ENCODE assay signal across 18 cellular contexts in genomic region chr18:24704921-24705620, GRCh38.
DNase-seq lines count a peak whose midpoint lies in the region; ATAC-seq, FAIRE-seq and TF ChIP-seq lines count a peak whose summit lies in the region.
"Had no signal": no experiment of that assay in that cellular context is flagged by ENCODE, and none has a peak within 500 bp of the region (broad histone marks: within the 10 kb centered on the region; RNA-seq: fewer than 3 reads in every experiment).

No MANE protein-coding gene starts in this region.

- TF ChIP-seq RAD21 in IMR-90 (IDR thresholded peaks at IDR 0.05; ENCODE audit: low read length), result no peak

- WGBS in IMR-90 (ENCODE audit: extremely low coverage in 2 of 2, insufficient read length in 1 of 2), 2 experiments, result 0% methylated on average over 2 of the region's 7 CpGs; no CpG with 5 or more reads in 1 of the 2 experiments

- no peaks in the 10 kb centered on the region for H3K36me3 Mint-ChIP-seq in activated T-helper 2 cell treated with anti-CD3 and anti-CD28 coated beads, Interferon-gamma antibody, Interleukin-2, Interleukin-4, amounts not matched to agents 10 μg/mL and 5 μg/mL and 100 μg/mL, durations not matched to agents 14 hours and 24 hours and 36 hours (ENCODE audit: low read depth)
- H3K36me3 Mint-ChIP-seq: natural killer cell; stimulated activated memory B cell treated with anti-CD40 and anti-IgM and Interleukin-4, amounts not matched to agents 10 μg/mL and 1 μg/mL and 100 μg/mL, for 72 hours had no signal

- POLR2A ChIA-PET in BJ (lab: Charles Lee) (interaction anchor here (0.6 kb wide), 3 partner anchors 9 to 1315 kb away, joined by 3 to 4 read pairs (median 4); no protein-coding TSS in a partner anchor), IMR-90 (lab: Charles Lee; ENCODE audit: unreplicated experiment) (interaction anchor here (1.1 kb wide), 1 partner anchor 49 kb away, joined by 8 read pairs; no protein-coding TSS in a partner anchor)

- H2BK5ac ChIP-seq in IMR-90 (ENCODE audit: low read depth, low read length, poor library complexity, severe bottlenecking), result peak overlapping the region; percentile 75

- peak overlapping the region; percentile 57 for H4K5ac ChIP-seq in IMR-90 (ENCODE audit: low read depth, low read length)

- H3K79me1 ChIP-seq in IMR-90 (ENCODE audit: low read depth in 1 of 2, low read length in 2 of 2), result no peaks in the 10 kb centered on the region

- H3K36me3 ChIP-seq in BJ (ENCODE audit: control insufficient read depth, insufficient read depth, low read length) (no peaks in the 10 kb centered on the region), IMR-90 (ENCODE audit: control insufficient read depth, insufficient read depth, low read length) (no peaks in the 10 kb centered on the region)
- H3K36me3 ChIP-seq: upper lobe of left lung had no signal

- dilution Hi-C loops in IMR-90 (cut with HindIII; ENCODE audit: low sequenced_read_pairs, unreplicated experiment), result no loop called here

- peak overlapping the region; percentile 84; the same call in 2 of the 3 replicates for H2BK15ac ChIP-seq in IMR-90 (ENCODE audit: low read depth, low read length)

- peak overlapping the region; percentile 81 for H3K27ac ChIP-seq in IMR-90 (ENCODE audit: insufficient read depth, low read length)
- H3K27ac ChIP-seq: upper lobe of left lung had no signal

- H3K9ac ChIP-seq in IMR-90 (ENCODE audit: low read depth, low read length), result peak overlapping the region; percentile 14; the same call in 1 of the 2 replicates

- CTCF ChIA-PET in BJ (lab: Yijun Ruan, JAX) (interaction anchor here (0.8 to 1.7 kb wide), 3 partner anchors 22 to 93 kb away, joined by 3 read pairs; no protein-coding TSS in a partner anchor), IMR-90 (lab: Yijun Ruan, JAX) (interaction anchor here (0.5 to 2.0 kb wide), 3 partner anchors 27 to 109 kb away, joined by 3 to 6 read pairs (median 3); no protein-coding TSS in a partner anchor)

- peak overlapping the region; percentile 98 for H3K4ac ChIP-seq in IMR-90 (ENCODE audit: low read depth, low read length)

- H3K56ac ChIP-seq in IMR-90 (ENCODE audit: extremely low read depth, insufficient read depth, low read length), result peak overlapping the region; percentile 91; the same call in 1 of the 2 replicates

- peak overlapping the region; percentile 88 for H2AK5ac ChIP-seq in IMR-90 (ENCODE audit: low read depth, low read length)

- H3K27ac Mint-ChIP-seq in activated T-helper 2 cell treated with anti-CD3 and anti-CD28 coated beads, Interferon-gamma antibody, Interleukin-2, Interleukin-4, amounts not matched to agents 10 μg/mL and 5 μg/mL and 100 μg/mL, durations not matched to agents 14 hours and 24 hours and 36 hours, result no peak overlapping the region
- H3K27ac Mint-ChIP-seq: natural killer cell; stimulated activated memory B cell treated with anti-CD40 and anti-IgM and Interleukin-4, amounts not matched to agents 10 μg/mL and 1 μg/mL and 100 μg/mL, for 72 hours had no signal

- peak; percentile 97 for ATAC-seq in IMR-90 (ENCODE audit: low read depth)
- no peak for ATAC-seq in GM21367 (IDR thresholded peaks at IDR 0.05; ENCODE audit: unreplicated experiment)
- ATAC-seq: HCT116; natural killer cell; right cardiac atrium; stimulated activated memory B cell treated with anti-CD40 and anti-IgM and Interleukin-4, amounts not matched to agents 10 μg/mL and 1 μg/mL and 100 μg/mL, for 72 hours had no signal

- in situ Hi-C loops in IMR-90 (cut with MboI; ENCODE audit: low sequenced_read_pairs), result no loop called here

- H3K4me3 Mint-ChIP-seq in activated T-helper 2 cell treated with anti-CD3 and anti-CD28 coated beads, Interferon-gamma antibody, Interleukin-2, Interleukin-4, amounts not matched to agents 10 μg/mL and 5 μg/mL and 100 μg/mL, durations not matched to agents 14 hours and 24 hours and 36 hours (ENCODE audit: low read depth), result no peak overlapping the region
- H3K4me3 Mint-ChIP-seq: natural killer cell; stimulated activated memory B cell treated with anti-CD40 and anti-IgM and Interleukin-4, amounts not matched to agents 10 μg/mL and 1 μg/mL and 100 μg/mL, for 72 hours had no signal

- peak overlapping the region; percentile 98 for H2BK20ac ChIP-seq in IMR-90 (ENCODE audit: low read depth, low read length)

- intact Hi-C loops in IMR-90 (cut with micrococcal nuclease), result loop anchor here (2.0 kb wide), 1 partner anchor 28 kb away; no protein-coding TSS in a partner anchor
- intact Hi-C loops in activated T-helper 2 cell treated with anti-CD3 and anti-CD28 coated beads, Interferon-gamma antibody, Interleukin-2, Interleukin-4, amounts not matched to agents 10 μg/mL and 5 μg/mL and 100 μg/mL, durations not matched to agents 14 hours and 24 hours and 36 hours (cut with micrococcal nuclease), result no loop called here

- FAIRE-seq in TTC549 (lab: Jason Lieb, UNC), result peak; percentile 98
- FAIRE-seq: GM18507, HTR-8/SVneo had no signal

- H3K9me1 ChIP-seq in IMR-90 (ENCODE audit: insufficient read depth, low read length), result peaks cover 8% of the 10 kb centered on the region; the same call in 1 of the 2 replicates

- peaks cover 5% of the 10 kb centered on the region; the same call in 1 of the 2 replicates for H4K20me1 ChIP-seq in IMR-90 (ENCODE audit: insufficient read depth, low read length)

- no TSS peak for BruUV-seq in IMR-90 (replicated peaks; lab: Mats Ljungman, UMichigan)

- no peaks in the 10 kb centered on the region for H3K4me1 Mint-ChIP-seq in activated T-helper 2 cell treated with anti-CD3 and anti-CD28 coated beads, Interferon-gamma antibody, Interleukin-2, Interleukin-4, amounts not matched to agents 10 μg/mL and 5 μg/mL and 100 μg/mL, durations not matched to agents 14 hours and 24 hours and 36 hours (ENCODE audit: low read depth)
- H3K4me1 Mint-ChIP-seq: natural killer cell; stimulated activated memory B cell treated with anti-CD40 and anti-IgM and Interleukin-4, amounts not matched to agents 10 μg/mL and 1 μg/mL and 100 μg/mL, for 72 hours had no signal

- peaks cover 5% of the 10 kb centered on the region for H3K27me3 Mint-ChIP-seq in activated T-helper 2 cell treated with anti-CD3 and anti-CD28 coated beads, Interferon-gamma antibody, Interleukin-2, Interleukin-4, amounts not matched to agents 10 μg/mL and 5 μg/mL and 100 μg/mL, durations not matched to agents 14 hours and 24 hours and 36 hours (ENCODE audit: low read depth)

- H3K23ac ChIP-seq in IMR-90 (ENCODE audit: low read depth, low read length), result peak overlapping the region; percentile 97

- peak overlapping the region; percentile 75 for H2AFZ ChIP-seq in IMR-90 (replicated peaks; ENCODE audit: low read length, poor library complexity)

- H3K18ac ChIP-seq in IMR-90 (ENCODE audit: low read depth, low read length), result peak overlapping the region; percentile 61

- peaks cover 8% of the 10 kb centered on the region for H3K9me3 ChIP-seq in IMR-90 (ENCODE audit: control insufficient read depth, insufficient read depth, low read length)

- peak overlapping the region; percentile 99 for H2BK120ac ChIP-seq in IMR-90 (ENCODE audit: low read depth, low read length)

- H3K27me3 ChIP-seq in BJ (ENCODE audit: control insufficient read depth, insufficient read depth, low read length), result no peaks in the 10 kb centered on the region
- no peaks in the 10 kb centered on the region for H3K27me3 ChIP-seq in IMR-90 (ENCODE audit: control insufficient read depth, insufficient read depth, low read length)
- H3K27me3 ChIP-seq: upper lobe of left lung had no signal

- peak overlapping the region; percentile 21 for H2AK9ac ChIP-seq in IMR-90 (replicated peaks; ENCODE audit: low read depth, low read length, poor library complexity)

- peak overlapping the region; percentile 42 for H3K4me2 ChIP-seq in IMR-90 (ENCODE audit: low read depth, low read length)

- peak; percentile 98 for DNase-seq in BJ (ENCODE audit: low read depth)
- DNase-seq in IMR-90, result peak; percentile 94
- peak; percentile 23 for DNase-seq in mucosa of gallbladder (ENCODE audit: low spot score)
- no peak for DNase-seq in hepatic stellate cell (ENCODE audit: low spot score)
- no peak for DNase-seq in activated T-helper 2 cell treated with anti-CD3 and anti-CD28 coated beads, Interferon-gamma antibody, Interleukin-2, Interleukin-4, amounts not matched to agents 10 μg/mL and 5 μg/mL and 100 μg/mL, durations not matched to agents 14 hours and 24 hours and 36 hours (ENCODE audit: low spot score)
- DNase-seq in NCI-H774 (lab: John Stamatoyannopoulos, UW), result no peak
- DNase-seq: GDM1; natural killer cell; SIG-M5; stimulated activated CD4-positive, alpha-beta T cell treated with anti-CD3 and anti-CD28 coated beads, Interleukin-4, amount 100 ng/mL, for 4 hours; upper lobe of left lung had no signal

- no peak for TF ChIP-seq POLR2A in IMR-90 (IDR thresholded peaks at IDR 0.05; ENCODE audit: low read depth, low read length)

- peak overlapping the region; percentile 46 to 91; a peak in 3 of 4 replicates for H4K8ac ChIP-seq in IMR-90 (ENCODE audit: low read depth in 2 of 2, low read length in 2 of 2)

- H4K91ac ChIP-seq in IMR-90 (ENCODE audit: insufficient read depth, low read depth, low read length), result peak overlapping the region; percentile 97

- no peak overlapping the region for H3K4me3 ChIP-seq in BJ (ENCODE audit: low read depth, low read length)
- H3K4me3 ChIP-seq in IMR-90 (ENCODE audit: insufficient read depth, low read depth, low read length), result no peak overlapping the region
- H3K4me3 ChIP-seq: upper lobe of left lung had no signal

- H3K9me3 Mint-ChIP-seq in activated T-helper 2 cell treated with anti-CD3 and anti-CD28 coated beads, Interferon-gamma antibody, Interleukin-2, Interleukin-4, amounts not matched to agents 10 μg/mL and 5 μg/mL and 100 μg/mL, durations not matched to agents 14 hours and 24 hours and 36 hours, result peaks cover 14% of the 10 kb centered on the region

- peak overlapping the region; percentile 95 for H3K14ac ChIP-seq in IMR-90 (replicated peaks; ENCODE audit: low read depth, low read length)

- TF ChIP-seq CTCF in BJ (IDR thresholded peaks at IDR 0.05; ENCODE audit: insufficient read depth, low read depth, low read length), result no peak
- no peak for TF ChIP-seq CTCF in IMR-90 (conservative IDR thresholded peaks at IDR 0.05; ENCODE audit: low read depth, low read length)

- H3K4me1 ChIP-seq in IMR-90 (ENCODE audit: control insufficient read depth, insufficient read depth, low read length), result peaks cover 7% of the 10 kb centered on the region

TF ChIP-seq in IMR-90, 13 proteins besides CTCF, POLR2A, EP300 and RAD21 (continues in another document):
- TF ChIP-seq RCOR1 (IDR thresholded peaks at IDR 0.05; ENCODE audit: insufficient replicate concordance, low read length) (peak; percentile 72), ELK1 (IDR thresholded peaks at IDR 0.05; ENCODE audit: borderline replicate concordance, low read depth, low read length) (no peak), MAFK (IDR thresholded peaks at IDR 0.05; ENCODE audit: low read depth, low read length) (no peak)

Comparison
In these comparisons a context has a peak if more than half of its experiments do, and no peak if none do; other contexts are left out.
1. DNase-seq: peak in BJ (single experiment), IMR-90 (single experiment) and mucosa of gallbladder (single experiment); none in hepatic stellate cell (single experiment), activated T-helper 2 cell treated with anti-CD3 and anti-CD28 coated beads, Interferon-gamma antibody, Interleukin-2, Interleukin-4, amounts not matched to agents 10 μg/mL and 5 μg/mL and 100 μg/mL, durations not matched to agents 14 hours and 24 hours and 36 hours (single experiment) and NCI-H774 (single experiment).